1 cellular context compared by ENCODE assay signal in genomic region chr4:82450966-82451755, GRCh38.
TF ChIP-seq lines count a peak whose summit lies in the region.

No MANE protein-coding gene starts in this region.

TF ChIP-seq in HepG2, 621 proteins besides CTCF, POLR2A, EP300 and RAD21 (continued from another document):
- no peak for TF ChIP-seq ARID5B (CRISPR knock-in tag; IDR thresholded peaks at IDR 0.05)
- no peak for TF ChIP-seq ZNF564 (CRISPR knock-in tag; IDR thresholded peaks at IDR 0.05)
- no peak for TF ChIP-seq MXD1 (CRISPR knock-in tag; IDR thresholded peaks at IDR 0.05)
- no peak for TF ChIP-seq GABPB1 (CRISPR knock-in tag; IDR thresholded peaks at IDR 0.05)
